ENCODE assay signal across 22 cellular contexts in genomic region chr1:245654460-245655050, GRCh38.
"Had no signal": no experiment of that assay in that cellular context is flagged by ENCODE, and none has a peak within 500 bp of the region (broad histone marks: within the 10 kb centered on the region; RNA-seq: fewer than 3 reads in every experiment).

No MANE protein-coding gene starts in this region.

- H3K4me1 ChIP-seq: gastrocnemius medialis, parathyroid adenoma, sigmoid colon, upper lobe of right lung had no signal

- H3K27me3 Mint-ChIP-seq: stimulated activated memory B cell treated with anti-CD40 and anti-IgM and Interleukin-4, amounts not matched to agents 10 μg/mL and 1 μg/mL and 100 μg/mL, for 72 hours had no signal

- H3K4me3 Mint-ChIP-seq: activated T-helper 1 cell treated with anti-CD3 and anti-CD28 coated beads, Interleukin-12 subunit alpha, Interleukin-12 subunit beta, Interleukin-2, Interleukin-4 antibody, amounts not matched to agents 30 ng/mL and 10 ng/mL and 1 ng/mL, durations not matched to agents 14 hours and 24 hours and 36 hours; natural killer cell; stimulated activated memory B cell treated with anti-CD40 and anti-IgM and Interleukin-4, amounts not matched to agents 10 μg/mL and 1 μg/mL and 100 μg/mL, for 72 hours had no signal

- H3K4me3 ChIP-seq: dorsolateral prefrontal cortex, gastrocnemius medialis, sigmoid colon, thoracic aorta, upper lobe of right lung had no signal

- H3K27me3 ChIP-seq: dorsolateral prefrontal cortex, gastrocnemius medialis, sigmoid colon, upper lobe of right lung had no signal

- H3K27ac Mint-ChIP-seq: activated naive CD4-positive, alpha-beta T cell treated with anti-CD3 and anti-CD28 coated beads, Interleukin-2, amount 50 U/mL, for 72 hours; activated T-helper 1 cell treated with anti-CD3 and anti-CD28 coated beads, Interleukin-12 subunit alpha, Interleukin-12 subunit beta, Interleukin-2, Interleukin-4 antibody, amounts not matched to agents 30 ng/mL and 10 ng/mL and 1 ng/mL, durations not matched to agents 14 hours and 24 hours and 36 hours; natural killer cell; stimulated activated memory B cell treated with anti-CD40 and anti-IgM and Interleukin-4, amounts not matched to agents 10 μg/mL and 1 μg/mL and 100 μg/mL, for 72 hours had no signal

- H3K79me2 ChIP-seq: parathyroid adenoma had no signal

- H3K36me3 ChIP-seq: gastrocnemius medialis, neutrophil, sigmoid colon, thoracic aorta, upper lobe of right lung had no signal

- H2AFZ ChIP-seq: parathyroid adenoma had no signal

- H3K9me3 Mint-ChIP-seq: activated naive CD4-positive, alpha-beta T cell treated with anti-CD3 and anti-CD28 coated beads, Interleukin-2, amount 50 U/mL, for 72 hours; activated T-helper 1 cell treated with anti-CD3 and anti-CD28 coated beads, Interleukin-12 subunit alpha, Interleukin-12 subunit beta, Interleukin-2, Interleukin-4 antibody, amounts not matched to agents 30 ng/mL and 10 ng/mL and 1 ng/mL, durations not matched to agents 14 hours and 24 hours and 36 hours; natural killer cell; stimulated activated memory B cell treated with anti-CD40 and anti-IgM and Interleukin-4, amounts not matched to agents 10 μg/mL and 1 μg/mL and 100 μg/mL, for 72 hours had no signal

- ATAC-seq: activated naive CD4-positive, alpha-beta T cell treated with anti-CD3 and anti-CD28 coated beads, Interleukin-2, amount 50 U/mL, for 72 hours; gastrocnemius medialis; left lobe of liver; natural killer cell; stimulated activated memory B cell treated with anti-CD40 and anti-IgM and Interleukin-4, amounts not matched to agents 10 μg/mL and 1 μg/mL and 100 μg/mL, for 72 hours; upper lobe of right lung had no signal

- H3K27ac ChIP-seq: dorsolateral prefrontal cortex, epithelial cell of prostate, gastrocnemius medialis, neutrophil, parathyroid adenoma, sigmoid colon, thoracic aorta, upper lobe of right lung, VCaP had no signal

- H3K9ac ChIP-seq: parathyroid adenoma had no signal

- H3K9me3 ChIP-seq: gastrocnemius medialis, neutrophil, sigmoid colon, thoracic aorta, upper lobe of right lung had no signal

- H3K36me3 Mint-ChIP-seq: activated naive CD4-positive, alpha-beta T cell treated with anti-CD3 and anti-CD28 coated beads, Interleukin-2, amount 50 U/mL, for 72 hours; natural killer cell had no signal

- DNase-seq: activated CD4-positive, alpha-beta T cell treated with anti-CD3 and anti-CD28 coated beads for 1 hour; activated CD4-positive, alpha-beta T cell treated with anti-CD3 and anti-CD28 coated beads, Interleukin-2, amount 50 U/mL, for 4 hours; activated gamma-delta T cell treated with Interleukin-2 at 50 U/mL for 16 hours; amniotic stem cell; caudate nucleus; dorsolateral prefrontal cortex; gastrocnemius medialis; natural killer cell; sigmoid colon; stimulated activated CD4-positive, alpha-beta T cell treated with anti-CD3 and anti-CD28 coated beads, Interleukin-4, amount 100 ng/mL, for 4 hours; SW 1271; T-helper 2 cell; upper lobe of right lung had no signal
